Comparison of ENCODE assay signal across 16 cellular contexts in genomic region chr6:75483136-75483952, GRCh38. TPM values are rescaled to one million over a fixed set of nuclear protein-coding genes. Genes with fewer than 3 reads are reported as not detected.
"Had no signal": no experiment of that assay in that cellular context is flagged by ENCODE, and none has a peak within 500 bp of the region (broad histone marks: within the 10 kb centered on the region; RNA-seq: fewer than 3 reads in every experiment).

No MANE protein-coding gene starts in this region.

- H3K9me3 Mint-ChIP-seq: activated CD4-positive, alpha-beta memory T cell treated with anti-CD3 and anti-CD28 coated beads, Interleukin-2, amount 10 ng/mL, durations not matched to agents 7 days and 5 days; activated naive CD8-positive, alpha-beta T cell treated with anti-CD3 and anti-CD28 coated beads, Interleukin-2, amount 10 ng/mL, durations not matched to agents 7 days and 5 days; activated T-cell treated with anti-CD3 and anti-CD28 coated beads, Interleukin-2, amount 50 U/mL, for 72 hours had no signal

- H3K9me3 ChIP-seq: breast epithelium, lower lobe of right lung, SJSA1, stomach, thyroid gland had no signal

- H3K4me1 ChIP-seq: breast epithelium, SJSA1 had no signal

- H3K27ac ChIP-seq: lower lobe of right lung, SJSA1, thyroid gland had no signal

- H3K4me3 Mint-ChIP-seq: activated CD4-positive, alpha-beta memory T cell treated with anti-CD3 and anti-CD28 coated beads, Interleukin-2, amount 10 ng/mL, durations not matched to agents 7 days and 5 days; activated naive CD8-positive, alpha-beta T cell treated with anti-CD3 and anti-CD28 coated beads, Interleukin-2, amount 10 ng/mL, durations not matched to agents 7 days and 5 days; activated T-cell treated with anti-CD3 and anti-CD28 coated beads, Interleukin-2, amount 50 U/mL, for 72 hours; natural killer cell treated with Interleukin-12 subunit alpha and Interleukin-12 subunit beta and Interleukin-15 and Interleukin-18, amount 100 ng/mL, for 72 hours had no signal

- H3K27me3 ChIP-seq: breast epithelium, SJSA1, stomach, thyroid gland had no signal

- H3K4me3 ChIP-seq: breast epithelium, lower lobe of right lung, SJSA1, stomach, thyroid gland had no signal

- H3K4me1 Mint-ChIP-seq: activated CD4-positive, alpha-beta memory T cell treated with anti-CD3 and anti-CD28 coated beads, Interleukin-2, amount 10 ng/mL, durations not matched to agents 7 days and 5 days; activated naive CD8-positive, alpha-beta T cell treated with anti-CD3 and anti-CD28 coated beads, Interleukin-2, amount 10 ng/mL, durations not matched to agents 7 days and 5 days had no signal

- DNase-seq: activated CD4-positive, alpha-beta memory T cell treated with anti-CD3 and anti-CD28 coated beads, Interleukin-2, amount 10 ng/mL, durations not matched to agents 7 days and 5 days; activated naive CD8-positive, alpha-beta T cell treated with anti-CD3 and anti-CD28 coated beads, Interleukin-2, amount 10 ng/mL, durations not matched to agents 7 days and 5 days; activated T-cell treated with anti-CD3 and anti-CD28 coated beads, Interleukin-2, amount 50 U/mL, for 72 hours; anterior cingulate cortex; effector CD8-positive, alpha-beta T cell; hypothalamus; kidney glomerular epithelial cell; lower lobe of right lung; occipital lobe; stomach; T-helper 9 cell; thyroid gland had no signal

- H3K36me3 ChIP-seq: breast epithelium, lower lobe of right lung, SJSA1, stomach, thyroid gland had no signal

- H3K27me3 Mint-ChIP-seq: progenitor cell of endocrine pancreas had no signal

- H3K36me3 Mint-ChIP-seq: activated naive CD8-positive, alpha-beta T cell treated with anti-CD3 and anti-CD28 coated beads, Interleukin-2, amount 10 ng/mL, durations not matched to agents 7 days and 5 days; natural killer cell treated with Interleukin-12 subunit alpha and Interleukin-12 subunit beta and Interleukin-15 and Interleukin-18, amount 100 ng/mL, for 72 hours had no signal

- H3K27ac Mint-ChIP-seq: activated CD4-positive, alpha-beta memory T cell treated with anti-CD3 and anti-CD28 coated beads, Interleukin-2, amount 10 ng/mL, durations not matched to agents 7 days and 5 days; activated naive CD8-positive, alpha-beta T cell treated with anti-CD3 and anti-CD28 coated beads, Interleukin-2, amount 10 ng/mL, durations not matched to agents 7 days and 5 days; activated T-cell treated with anti-CD3 and anti-CD28 coated beads, Interleukin-2, amount 50 U/mL, for 72 hours; natural killer cell treated with Interleukin-12 subunit alpha and Interleukin-12 subunit beta and Interleukin-15 and Interleukin-18, amount 100 ng/mL, for 72 hours; progenitor cell of endocrine pancreas had no signal

RNA-seq across cellular contexts. Expression of gene FILIP1, which starts 10.3 kb away (rescaled TPM):
- total RNA-seq: activated CD4-positive, alpha-beta memory T cell treated with anti-CD3 and anti-CD28 coated beads, Interleukin-2, amount 10 ng/mL, durations not matched to agents 7 days and 5 days; activated naive CD8-positive, alpha-beta T cell treated with anti-CD3 and anti-CD28 coated beads, Interleukin-2, amount 10 ng/mL, durations not matched to agents 7 days and 5 days; natural killer cell treated with Interleukin-12 subunit alpha and Interleukin-12 subunit beta and Interleukin-15 and Interleukin-18, amount 100 ng/mL, for 72 hours had no signal
